ENCODE assay signal across 25 cellular contexts in genomic region chr7:157153260-157153659, GRCh38. TPM values are rescaled to one million over a fixed set of nuclear protein-coding genes. Genes with fewer than 3 reads are reported as not detected.
DNase-seq lines count a peak whose midpoint lies in the region; ATAC-seq and TF ChIP-seq lines count a peak whose summit lies in the region.
"Had no signal": no experiment of that assay in that cellular context is flagged by ENCODE, and none has a peak within 500 bp of the region (broad histone marks: within the 10 kb centered on the region; RNA-seq: fewer than 3 reads in every experiment).

No MANE protein-coding gene starts in this region.

- H3K9me3 Mint-ChIP-seq in MCF 10A (ENCODE audit: unreplicated experiment) (no peaks in the 10 kb centered on the region), type B pancreatic cell (no peaks in the 10 kb centered on the region)
- no peaks in the 10 kb centered on the region for H3K9me3 Mint-ChIP-seq in stimulated activated memory B cell treated with anti-CD40 and anti-IgM and Interleukin-4, amounts not matched to agents 10 μg/mL and 1 μg/mL and 100 μg/mL, for 72 hours
- H3K9me3 Mint-ChIP-seq: immature natural killer cell; T-helper 1 cell treated with Interleukin-12 subunit alpha and Interleukin-12 subunit beta and Interleukin-4 antibody, amounts not matched to agents 30 μg/mL and 1 μg/mL, for 36 hours had no signal

- peaks cover 6% of the 10 kb centered on the region for H3K36me3 Mint-ChIP-seq in MCF 10A (ENCODE audit: insufficient read depth, unreplicated experiment)
- peaks cover 9% of the 10 kb centered on the region for H3K36me3 Mint-ChIP-seq in stimulated activated memory B cell treated with anti-CD40 and anti-IgM and Interleukin-4, amounts not matched to agents 10 μg/mL and 1 μg/mL and 100 μg/mL, for 72 hours
- H3K36me3 Mint-ChIP-seq in type B pancreatic cell: peaks cover 4% of the 10 kb centered on the region

- TF ChIP-seq CTCF in MCF 10A (IDR thresholded peaks at IDR 0.05; ENCODE audit: unreplicated experiment) (no peak), breast epithelium (IDR thresholded peaks at IDR 0.05) (no peak), WERI-Rb-1 (IDR thresholded peaks at IDR 0.05; ENCODE audit: low read depth, low read length) (no peak), fibroblast of mammary gland (conservative IDR thresholded peaks at IDR 0.05; ENCODE audit: control insufficient read depth, insufficient read depth, low read depth, low read length) (no peak), type B pancreatic cell (conservative IDR thresholded peaks at IDR 0.05) (no peak)

- H3K27ac ChIP-seq in breast epithelium: no peak overlapping the region
- peak overlapping the region; percentile 76 for H3K27ac ChIP-seq in WERI-Rb-1
- H3K27ac ChIP-seq: esophagus muscularis mucosa, gastrocnemius medialis, left ventricle myocardium inferior, prostate gland, tibial artery had no signal

- DNase-seq in MCF 10A (ENCODE audit: unreplicated experiment): no peak
- no peak for DNase-seq in breast epithelium (ENCODE audit: low spot score in 2 of 2)
- no peak for DNase-seq in WERI-Rb-1
- DNase-seq in fibroblast of mammary gland (ENCODE audit: low read depth): peak; percentile 31
- DNase-seq in 8988T: no peak
- DNase-seq in type B pancreatic cell (ENCODE audit: extremely low spot score, unreplicated experiment): no peak
- DNase-seq: activated CD8-positive, alpha-beta memory T cell treated with anti-CD3 and anti-CD28 coated beads, Interleukin-2, amount 10 ng/mL, durations not matched to agents 7 days and 5 days; activated naive CD4-positive, alpha-beta T cell treated with anti-CD3 and anti-CD28 coated beads, Interleukin-2, amount 50 U/mL, for 16 hours; cortex of kidney; DMS153; gastrocnemius medialis; hypothalamus; immature natural killer cell; left ventricle myocardium inferior; NCI-H1436; NCI-H2107; NCI-H748 treated with DMSO at 0.1 percent for 48 hours; RPMI8226; tibial artery had no signal

- H3K4me3 Mint-ChIP-seq in MCF 10A (ENCODE audit: unreplicated experiment): no peak overlapping the region
- no peak overlapping the region for H3K4me3 Mint-ChIP-seq in stimulated activated memory B cell treated with anti-CD40 and anti-IgM and Interleukin-4, amounts not matched to agents 10 μg/mL and 1 μg/mL and 100 μg/mL, for 72 hours
- H3K4me3 Mint-ChIP-seq in type B pancreatic cell: no peak overlapping the region
- H3K4me3 Mint-ChIP-seq: activated CD8-positive, alpha-beta memory T cell treated with anti-CD3 and anti-CD28 coated beads, Interleukin-2, amount 10 ng/mL, durations not matched to agents 7 days and 5 days; B cell; immature natural killer cell; T-helper 1 cell treated with Interleukin-12 subunit alpha and Interleukin-12 subunit beta and Interleukin-4 antibody, amounts not matched to agents 30 μg/mL and 1 μg/mL, for 36 hours had no signal

- peaks cover 27% of the 10 kb centered on the region for H3K4me1 Mint-ChIP-seq in MCF 10A (ENCODE audit: insufficient read depth, unreplicated experiment)
- H3K4me1 Mint-ChIP-seq in stimulated activated memory B cell treated with anti-CD40 and anti-IgM and Interleukin-4, amounts not matched to agents 10 μg/mL and 1 μg/mL and 100 μg/mL, for 72 hours: peaks cover 32% of the 10 kb centered on the region
- H3K4me1 Mint-ChIP-seq in type B pancreatic cell (ENCODE audit: unreplicated experiment): peaks cover 52% of the 10 kb centered on the region

- TF ChIP-seq POLR2A in breast epithelium (IDR thresholded peaks at IDR 0.05): no peak

- H3K27me3 Mint-ChIP-seq in MCF 10A (ENCODE audit: insufficient read depth, unreplicated experiment) (no peaks in the 10 kb centered on the region), type B pancreatic cell (no peaks in the 10 kb centered on the region)
- no peaks in the 10 kb centered on the region for H3K27me3 Mint-ChIP-seq in stimulated activated memory B cell treated with anti-CD40 and anti-IgM and Interleukin-4, amounts not matched to agents 10 μg/mL and 1 μg/mL and 100 μg/mL, for 72 hours
- H3K27me3 Mint-ChIP-seq: activated CD8-positive, alpha-beta memory T cell treated with anti-CD3 and anti-CD28 coated beads, Interleukin-2, amount 10 ng/mL, durations not matched to agents 7 days and 5 days; B cell had no signal

- BruUV-seq in MCF 10A (replicated peaks; lab: Mats Ljungman, UMichigan): no TSS peak

- no peaks in the 10 kb centered on the region for H3K9me3 ChIP-seq in breast epithelium
- H3K9me3 ChIP-seq in WERI-Rb-1 (ENCODE audit: severe bottlenecking): no peaks in the 10 kb centered on the region
- H3K9me3 ChIP-seq: esophagus muscularis mucosa, gastrocnemius medialis, left ventricle myocardium inferior, prostate gland, tibial artery had no signal

- H3K4me3 ChIP-seq in breast epithelium (no peak overlapping the region), WERI-Rb-1 (ENCODE audit: low read depth, low read length) (no peak overlapping the region), fibroblast of mammary gland (ENCODE audit: control insufficient read depth, low read depth, low read length) (no peak overlapping the region)
- H3K4me3 ChIP-seq: esophagus muscularis mucosa, gastrocnemius medialis, left ventricle myocardium inferior, prostate gland, tibial artery had no signal

- H3K27ac Mint-ChIP-seq in MCF 10A (ENCODE audit: low read depth, unreplicated experiment): peak overlapping the region; percentile 75
- peak overlapping the region; percentile 18 for H3K27ac Mint-ChIP-seq in stimulated activated memory B cell treated with anti-CD40 and anti-IgM and Interleukin-4, amounts not matched to agents 10 μg/mL and 1 μg/mL and 100 μg/mL, for 72 hours
- H3K27ac Mint-ChIP-seq in type B pancreatic cell: no peak overlapping the region
- H3K27ac Mint-ChIP-seq: activated CD8-positive, alpha-beta memory T cell treated with anti-CD3 and anti-CD28 coated beads, Interleukin-2, amount 10 ng/mL, durations not matched to agents 7 days and 5 days; B cell; immature natural killer cell; T-helper 1 cell treated with Interleukin-12 subunit alpha and Interleukin-12 subunit beta and Interleukin-4 antibody, amounts not matched to agents 30 μg/mL and 1 μg/mL, for 36 hours had no signal

- no peak for ATAC-seq in stimulated activated memory B cell treated with anti-CD40 and anti-IgM and Interleukin-4, amounts not matched to agents 10 μg/mL and 1 μg/mL and 100 μg/mL, for 72 hours
- ATAC-seq in GM18861 (IDR thresholded peaks at IDR 0.05; ENCODE audit: unreplicated experiment): no peak
- ATAC-seq: activated CD8-positive, alpha-beta memory T cell treated with anti-CD3 and anti-CD28 coated beads, Interleukin-2, amount 10 ng/mL, durations not matched to agents 7 days and 5 days; gastrocnemius medialis had no signal

- CTCF ChIA-PET in MCF 10A (lab: Yijun Ruan, JAX): interaction anchor here (0.6 kb wide), 1 partner anchor 118 kb away, joined by 3 read pairs; no protein-coding TSS in a partner anchor

- POLR2A ChIA-PET in MCF 10A (lab: Yijun Ruan, JAX): interaction anchor here (1.5 kb wide), 1 partner anchor 12 kb away, joined by 4 read pairs; no protein-coding TSS in a partner anchor

- H3K27me3 ChIP-seq in breast epithelium (no peaks in the 10 kb centered on the region), WERI-Rb-1 (ENCODE audit: insufficient read depth, low read depth, severe bottlenecking) (no peaks in the 10 kb centered on the region)
- H3K27me3 ChIP-seq: esophagus muscularis mucosa, gastrocnemius medialis, tibial artery had no signal

- intact Hi-C loops in MCF 10A (cut with micrococcal nuclease): no loop called here
- intact Hi-C loops in breast epithelium (cut with DNase I; ENCODE audit: low total_unique reads): no loop called here

- H3K36me3 ChIP-seq in breast epithelium (no peaks in the 10 kb centered on the region), WERI-Rb-1 (peaks cover 22% of the 10 kb centered on the region)
- H3K36me3 ChIP-seq: gastrocnemius medialis, left ventricle myocardium inferior, prostate gland, tibial artery had no signal

- H3K4me1 ChIP-seq in breast epithelium: no peaks in the 10 kb centered on the region
- H3K4me1 ChIP-seq: prostate gland had no signal

RNA-seq across cellular contexts. Expression of gene UBE3C, which starts 14.5 kb away (rescaled TPM):
- 61.9 and 72.8 TPM in 2 replicates for total RNA-seq in MCF 10A (2022)
- 10 to 100 TPM; 63.0 to 96.4 (median 87.4) TPM for total RNA-seq in breast epithelium
- 51.6 and 59.3 TPM in 2 replicates for total RNA-seq in type B pancreatic cell (ENCODE audit: low replicate concordance)
